ENCODE assay signal across 8 cellular contexts in genomic region chr17:33778505-33779398, GRCh38.
DNase-seq lines count a peak whose midpoint lies in the region; ATAC-seq lines count a peak whose summit lies in the region.

No MANE protein-coding gene starts in this region.

- ATAC-seq in left lobe of liver: peak; percentile 96
- ATAC-seq in HG03354 (IDR thresholded peaks at IDR 0.05; ENCODE audit: poor library complexity, severe bottlenecking, unreplicated experiment): no peak

- DNase-seq in NCI-H1092 treated with DMSO at 0.1 percent for 48 hours (lab: John Stamatoyannopoulos, UW) (peak; percentile 36), NCI-H1092 (lab: John Stamatoyannopoulos, UW) (no peak), HuH-7 (ENCODE audit: low spot score) (peak; percentile 28), RPMI8226 (peak; percentile 53), cerebellar cortex (ENCODE audit: low spot score) (peak; percentile 68), left lobe of liver (ENCODE audit: low spot score) (peak; percentile 47)
- peak in 2 of 3 donors; percentile 1 to 8 for DNase-seq in stimulated activated CD4-positive, alpha-beta T cell treated with anti-CD3 and anti-CD28 coated beads, TNF-alpha, amount 100 ng/mL, for 48 hours (ENCODE audit: low read depth in 3 of 3)
